Comparison of ENCODE assay signal across 10 cellular contexts in the genomic region with DNA sequence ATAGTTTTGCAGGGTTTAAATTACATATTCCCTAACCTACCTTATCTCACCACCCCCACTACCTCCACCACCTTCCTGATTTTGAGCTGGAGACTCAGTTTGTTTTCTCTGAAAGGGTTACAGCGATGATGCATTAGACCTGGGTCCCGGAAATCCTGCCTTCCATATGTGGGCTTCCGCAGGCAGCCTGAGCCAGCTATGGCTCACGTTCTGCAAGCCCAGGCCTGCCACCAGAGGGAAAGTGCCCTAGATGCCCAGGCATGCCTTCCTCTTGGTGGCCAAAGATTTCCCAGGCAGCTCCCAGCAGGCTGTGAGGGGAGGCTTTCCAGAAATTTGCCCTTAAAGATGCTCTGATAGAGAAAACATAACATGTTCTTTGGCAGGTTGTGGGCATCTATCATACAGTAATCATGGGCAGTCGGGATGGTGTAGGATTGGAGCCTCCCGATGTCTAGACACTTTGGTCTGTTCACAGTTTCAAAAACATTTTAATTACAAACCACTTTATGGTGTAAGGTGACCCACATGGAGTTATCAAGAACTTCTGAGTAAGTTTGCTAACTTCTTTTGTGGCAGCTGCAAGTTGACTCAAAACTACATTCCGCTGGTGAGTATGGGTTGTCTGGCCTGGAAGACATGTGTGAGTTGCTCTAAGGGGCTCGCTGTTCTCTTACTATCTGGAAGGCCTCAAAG.
DNase-seq lines count a peak whose midpoint lies in the region; ATAC-seq and TF ChIP-seq lines count a peak whose summit lies in the region.
"Had no signal": no experiment of that assay in that cellular context is flagged by ENCODE, and none has a peak within 500 bp of the region (broad histone marks: within the 10 kb centered on the region; RNA-seq: fewer than 3 reads in every experiment).

No MANE protein-coding gene starts in this region.

- H3K4me2 ChIP-seq in smooth muscle cell = peak overlapping the region; percentile 33
- H3K4me2 ChIP-seq in mesenchymal stem cell (ENCODE audit: low read length, poor library complexity, severe bottlenecking) = no peak overlapping the region

- H3K9me3 ChIP-seq in smooth muscle cell (replicated peaks; ENCODE audit: low read depth) (no peaks in the 10 kb centered on the region), mesenchymal stem cell (ENCODE audit: control insufficient read depth, low read length) (no peaks in the 10 kb centered on the region)

- peak overlapping the region; percentile 79 for H3K27ac Mint-ChIP-seq in activated naive CD8-positive, alpha-beta T cell
- H3K27ac Mint-ChIP-seq: IgD-negative memory B cell had no signal

- no peak overlapping the region for H3K23ac ChIP-seq in mesenchymal stem cell (ENCODE audit: low read length in 2 of 2)

- H3K4me1 Mint-ChIP-seq in activated naive CD8-positive, alpha-beta T cell (ENCODE audit: low read depth) = peaks cover 49% of the 10 kb centered on the region

- ATAC-seq in sciatic nerve = no peak
- no peak for ATAC-seq in Right ventricle myocardium inferior

- no peaks in the 10 kb centered on the region for H4K20me1 ChIP-seq in smooth muscle cell (ENCODE audit: low read depth)

- peak overlapping the region; percentile 56 for H3K9ac ChIP-seq in smooth muscle cell (ENCODE audit: low read depth)
- H3K9ac ChIP-seq in mesenchymal stem cell (ENCODE audit: low read length) = no peak overlapping the region

- H3K4me3 ChIP-seq in smooth muscle cell = no peak overlapping the region
- no peak overlapping the region for H3K4me3 ChIP-seq in mesenchymal stem cell (ENCODE audit: insufficient read depth in 1 of 2, low read depth in 1 of 2, low read length in 2 of 2)

- 46% methylated on average over 8 of the region's 8 CpGs for WGBS in smooth muscle cell (ENCODE audit: low lambda C conversion rate)
- WGBS in mesenchymal stem cell = 95% methylated on average over 8 of the region's 8 CpGs

- no peak overlapping the region for H2AK5ac ChIP-seq in mesenchymal stem cell (ENCODE audit: low read length, severe bottlenecking)

- H3K4me1 ChIP-seq in smooth muscle cell (ENCODE audit: low read depth) (peaks cover 34% of the 10 kb centered on the region), mesenchymal stem cell (ENCODE audit: control insufficient read depth, insufficient read depth, low read depth, low read length) (peaks cover 15% of the 10 kb centered on the region)

- peak overlapping the region; percentile 24 for H3K4me3 Mint-ChIP-seq in activated naive CD8-positive, alpha-beta T cell
- H3K4me3 Mint-ChIP-seq: activated naive CD4-positive, alpha-beta T cell treated with anti-CD3 and anti-CD28 coated beads, Interleukin-2, amount 50 U/mL, for 24 hours; IgD-negative memory B cell had no signal

- H2BK15ac ChIP-seq in mesenchymal stem cell (ENCODE audit: low read depth, poor library complexity, severe bottlenecking) = no peak overlapping the region

- H3K36me3 Mint-ChIP-seq in activated naive CD8-positive, alpha-beta T cell = peaks cover 2% of the 10 kb centered on the region
- H3K36me3 Mint-ChIP-seq: activated naive CD4-positive, alpha-beta T cell treated with anti-CD3 and anti-CD28 coated beads, Interleukin-2, amount 50 U/mL, for 24 hours; IgD-negative memory B cell had no signal

- H3F3A ChIP-seq in smooth muscle cell (ENCODE audit: low read depth) = peaks cover 42% of the 10 kb centered on the region

- peak overlapping the region; percentile 93 for H3K27ac ChIP-seq in smooth muscle cell (ENCODE audit: low read depth)
- no peak overlapping the region for H3K27ac ChIP-seq in mesenchymal stem cell (ENCODE audit: low read length, poor library complexity, severe bottlenecking)

- H2AFZ ChIP-seq in smooth muscle cell (ENCODE audit: low read depth) (no peak overlapping the region), mesenchymal stem cell (ENCODE audit: low read depth, low read length) (no peak overlapping the region)

- H2BK12ac ChIP-seq in mesenchymal stem cell (ENCODE audit: low read length in 2 of 2) = no peak overlapping the region

- no peaks in the 10 kb centered on the region for H3K9me3 Mint-ChIP-seq in activated naive CD8-positive, alpha-beta T cell (ENCODE audit: low read depth)
- H3K9me3 Mint-ChIP-seq: activated naive CD4-positive, alpha-beta T cell treated with anti-CD3 and anti-CD28 coated beads, Interleukin-2, amount 50 U/mL, for 24 hours; IgD-negative memory B cell had no signal

- H4K91ac ChIP-seq in mesenchymal stem cell (ENCODE audit: low read length) = no peak overlapping the region

- H3K27me3 ChIP-seq in smooth muscle cell (ENCODE audit: low read depth) (no peaks in the 10 kb centered on the region), mesenchymal stem cell (ENCODE audit: control insufficient read depth in 1 of 2, insufficient read depth in 1 of 2, low read length in 2 of 2) (no peaks in the 10 kb centered on the region)

- DNase-seq in NCI-H1436 (lab: John Stamatoyannopoulos, UW) = peak; percentile 13
- no peak for DNase-seq in NCI-H1436 treated with DMSO at 0.1 percent for 48 hours (lab: John Stamatoyannopoulos, UW)
- DNase-seq in NCI-H69 (lab: John Stamatoyannopoulos, UW) = peak; percentile 46
- no peak for DNase-seq in smooth muscle cell (lab: John Stamatoyannopoulos, UW; ENCODE audit: unreplicated experiment)
- no peak for DNase-seq in mesenchymal stem cell
- DNase-seq in sciatic nerve (ENCODE audit: low spot score) = no peak
- no peak for DNase-seq in Right ventricle myocardium inferior (ENCODE audit: missing footprints)

- peaks cover 25% of the 10 kb centered on the region for H3K79me1 ChIP-seq in mesenchymal stem cell (replicated peaks; ENCODE audit: low read length, poor library complexity, severe bottlenecking)

- no peaks in the 10 kb centered on the region for H3K36me3 ChIP-seq in smooth muscle cell (ENCODE audit: low read depth)
- peaks cover 9 to 12% of the 10 kb centered on the region in 2 experiments for H3K36me3 ChIP-seq in mesenchymal stem cell (ENCODE audit: control insufficient read depth in 1 of 2, insufficient read depth in 2 of 2, low read depth in 1 of 2, low read length in 2 of 2)

- intact Hi-C loops in sciatic nerve (cut with DNase I) (no loop called here), Right ventricle myocardium inferior (cut with DNase I) (no loop called here)

- peaks cover 52% of the 10 kb centered on the region for H3K79me2 ChIP-seq in smooth muscle cell (ENCODE audit: low read depth)

- H3K4ac ChIP-seq in mesenchymal stem cell (ENCODE audit: low read depth in 1 of 2, low read length in 2 of 2) = no peak overlapping the region

- H3K18ac ChIP-seq in mesenchymal stem cell (ENCODE audit: low read depth in 1 of 2, low read length in 2 of 2) = peak overlapping the region in 1 of 2 experiments; percentile 75

- no peak overlapping the region for H3K14ac ChIP-seq in mesenchymal stem cell (ENCODE audit: low read length in 2 of 2)

- H4K8ac ChIP-seq in mesenchymal stem cell (ENCODE audit: low read length) = no peak overlapping the region

- no peak overlapping the region for H2BK5ac ChIP-seq in mesenchymal stem cell (ENCODE audit: low read depth, low read length, poor library complexity, severe bottlenecking)

- no peaks in the 10 kb centered on the region for H3K27me3 Mint-ChIP-seq in activated naive CD8-positive, alpha-beta T cell
- H3K27me3 Mint-ChIP-seq: activated naive CD4-positive, alpha-beta T cell treated with anti-CD3 and anti-CD28 coated beads, Interleukin-2, amount 50 U/mL, for 24 hours had no signal

- H2BK120ac ChIP-seq in mesenchymal stem cell (ENCODE audit: low read depth, low read length) = no peak overlapping the region

- TF ChIP-seq CTCF in smooth muscle cell (IDR thresholded peaks at IDR 0.05; ENCODE audit: borderline replicate concordance, insufficient read depth, poor library complexity, severe bottlenecking) = peak; percentile 17

Comparison
In these comparisons a context has a peak if more than half of its experiments do, and no peak if none do; other contexts are left out.
1. DNase-seq: peak in NCI-H1436 (single experiment) and NCI-H69 (single experiment); none in NCI-H1436 treated with DMSO at 0.1 percent for 48 hours (single experiment), smooth muscle cell (single experiment), mesenchymal stem cell (single experiment), sciatic nerve (single experiment) and Right ventricle myocardium inferior (single experiment).